ENCODE assay signal across 8 cellular contexts in genomic region chr6:4020822-4021132, GRCh38. TPM values are rescaled to one million over a fixed set of nuclear protein-coding genes. Genes with fewer than 3 reads are reported as not detected.
DNase-seq lines count a peak whose midpoint lies in the region; ATAC-seq, FAIRE-seq and TF ChIP-seq lines count a peak whose summit lies in the region.

No MANE protein-coding gene starts in this region.

- H3K9ac ChIP-seq in HUES48 (ENCODE audit: low read depth, low read length) (peak overlapping the region; percentile 48; the same call in 1 of the 2 replicates), muscle layer of colon (ENCODE audit: low read length) (peak overlapping the region; percentile 88)

- H3K4me3 ChIP-seq in AG09309 (ENCODE audit: control insufficient read depth, low read depth, low read length) (peak overlapping the region; percentile 87), HUES48 (ENCODE audit: low read depth, low read length) (peak overlapping the region; percentile 97), bronchial epithelial cell (ENCODE audit: low read depth, low read length) (peak overlapping the region; percentile 98), muscle layer of colon (ENCODE audit: low read depth in 1 of 2, low read length in 2 of 2) (peak overlapping the region; percentile 91)

- H3K27ac ChIP-seq in HUES48 (ENCODE audit: low read depth, low read length): peak overlapping the region; percentile 98
- H3K27ac ChIP-seq in muscle layer of colon (ENCODE audit: low read depth, low read length): peak overlapping the region; percentile 97

- H3K36me3 ChIP-seq in HUES48 (ENCODE audit: control insufficient read depth, insufficient read depth, low read length) (no peaks in the 10 kb centered on the region; the same call in 1 of the 2 replicates), bronchial epithelial cell (ENCODE audit: control insufficient read depth, insufficient read depth, low read length) (no peaks in the 10 kb centered on the region), muscle layer of colon (ENCODE audit: insufficient read depth, low read length) (no peaks in the 10 kb centered on the region)

- no peak for ATAC-seq in GM18873 (IDR thresholded peaks at IDR 0.05; ENCODE audit: low FRiP score, unreplicated experiment)

- no peak for FAIRE-seq in bronchial epithelial cell (lab: Jason Lieb, UNC)

- TF ChIP-seq CTCF in AG09309 (IDR thresholded peaks at IDR 0.05; ENCODE audit: control insufficient read depth, insufficient read depth, low read depth, low read length, missing control alignments) (no peak), bronchial epithelial cell (IDR thresholded peaks at IDR 0.05; ENCODE audit: insufficient read depth, low read length, severe bottlenecking) (no peak)

- no peaks in the 10 kb centered on the region for H3K9me3 ChIP-seq in HUES48 (ENCODE audit: control insufficient read depth, insufficient read depth, low read length)
- no peaks in the 10 kb centered on the region for H3K9me3 ChIP-seq in muscle layer of colon (ENCODE audit: low read length)

- DNase-seq in AG09309 (ENCODE audit: low read depth) (no peak), bronchial epithelial cell (ENCODE audit: low read depth) (no peak), hypothalamus (lab: John Stamatoyannopoulos, UW) (no peak), kidney tubule cell (ENCODE audit: low spot score) (no peak), activated gamma-delta T cell treated with Interleukin-2 at 50 U/mL for 16 hours (no peak)

- H3K4me1 ChIP-seq in HUES48 (ENCODE audit: control insufficient read depth, insufficient read depth, low read length): peaks cover 25% of the 10 kb centered on the region
- H3K4me1 ChIP-seq in muscle layer of colon (ENCODE audit: insufficient read depth, low read length): peaks cover 47% of the 10 kb centered on the region

- H3K27me3 ChIP-seq in HUES48 (ENCODE audit: control insufficient read depth, insufficient read depth, low read length): no peaks in the 10 kb centered on the region
- H3K27me3 ChIP-seq in bronchial epithelial cell (ENCODE audit: control insufficient read depth, insufficient read depth, low read length): no peaks in the 10 kb centered on the region
- H3K27me3 ChIP-seq in muscle layer of colon (ENCODE audit: control insufficient read depth in 1 of 2, insufficient read depth in 2 of 2, low read length in 2 of 2): no peaks in the 10 kb centered on the region

RNA-seq across cellular contexts. Expression of gene FAM217A, which starts 58.2 kb away (rescaled TPM):
- not detected in 2 replicates for total RNA-seq in bronchial epithelial cell
